1 cellular context compared by ENCODE assay signal in the genomic region with DNA sequence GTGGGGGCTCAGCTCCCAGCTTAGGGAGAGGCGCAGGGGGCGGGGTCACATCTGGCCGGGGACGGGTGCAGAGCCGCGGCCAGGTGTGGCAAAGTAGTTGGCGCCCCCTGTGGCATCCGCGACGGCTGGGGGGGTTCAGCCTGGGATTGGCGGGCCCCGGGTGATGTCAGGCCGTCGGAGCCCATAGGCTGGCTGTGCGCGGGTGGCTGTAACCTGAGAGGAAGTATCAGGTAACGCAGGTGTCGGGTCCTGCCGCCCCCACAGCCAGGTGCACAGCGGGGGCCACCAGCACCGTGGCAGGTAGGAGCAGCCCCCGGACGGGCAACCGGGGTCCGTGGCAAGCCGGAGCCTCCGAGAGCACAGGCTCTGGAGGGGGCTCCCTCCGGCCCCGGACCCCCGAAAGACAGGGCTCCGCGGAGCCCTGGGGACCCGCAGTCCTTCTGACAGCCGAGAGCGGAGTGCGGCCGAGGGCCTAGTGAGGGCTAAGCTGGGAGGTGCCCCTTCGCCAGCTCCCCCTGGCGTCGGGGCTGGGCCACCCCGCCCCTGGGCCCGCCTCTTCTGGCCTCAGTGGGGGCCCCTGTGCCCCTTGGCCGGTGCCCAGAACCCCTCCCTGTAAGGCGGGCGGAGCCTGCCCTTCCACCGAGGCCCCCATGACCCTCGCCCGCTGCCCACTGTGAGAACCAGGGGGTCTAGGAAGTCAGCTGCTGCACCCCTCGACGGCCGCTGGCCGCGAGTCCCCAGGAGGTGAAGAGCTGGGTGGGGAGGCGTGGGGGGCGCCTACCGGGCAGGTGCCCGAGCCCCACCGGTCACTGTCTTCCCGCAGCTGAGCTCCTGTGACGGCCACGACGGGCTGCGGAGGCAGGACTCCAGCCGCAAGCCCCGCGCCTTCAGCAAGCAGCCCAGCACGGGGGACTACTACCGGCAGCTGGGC.
TF ChIP-seq lines count a peak whose summit lies in the region.

No MANE protein-coding gene starts in this region.

TF ChIP-seq in K562, 482 proteins besides CTCF, POLR2A, EP300 and RAD21 (continued from another document):
- TF ChIP-seq FOXJ2 (tag; IDR thresholded peaks at IDR 0.05) (no peak), NR1H2 (CRISPR knock-in tag; IDR thresholded peaks at IDR 0.05) (no peak), MIER1 (IDR thresholded peaks at IDR 0.05; ENCODE audit: low read depth) (no peak), ZNF277 (CRISPR knock-in tag; IDR thresholded peaks at IDR 0.05; ENCODE audit: borderline replicate concordance) (no peak), MAFG (tag; conservative IDR thresholded peaks at IDR 0.05) (no peak), NFYB (IDR thresholded peaks at IDR 0.05; ENCODE audit: extremely low read depth, insufficient read length) (no peak), FIP1L1 (IDR thresholded peaks at IDR 0.05; ENCODE audit: low read depth, low read length, poor library complexity, severe bottlenecking) (peak; percentile 20)
- TF ChIP-seq, protein P1, sequence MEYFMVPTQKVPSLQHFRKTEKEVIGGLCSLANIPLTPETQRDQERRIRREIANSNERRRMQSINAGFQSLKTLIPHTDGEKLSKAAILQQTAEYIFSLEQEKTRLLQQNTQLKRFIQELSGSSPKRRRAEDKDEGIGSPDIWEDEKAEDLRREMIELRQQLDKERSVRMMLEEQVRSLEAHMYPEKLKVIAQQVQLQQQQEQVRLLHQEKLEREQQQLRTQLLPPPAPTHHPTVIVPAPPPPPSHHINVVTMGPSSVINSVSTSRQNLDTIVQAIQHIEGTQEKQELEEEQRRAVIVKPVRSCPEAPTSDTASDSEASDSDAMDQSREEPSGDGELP (CRISPR knock-in tag; IDR thresholded peaks at IDR 0.05; ENCODE audit: borderline replicate concordance), result 0 out of 2 replicates have a peak, but pooled peaks have one; percentile 11
